Comparison of ENCODE assay signal across 14 cellular contexts in the genomic region with DNA sequence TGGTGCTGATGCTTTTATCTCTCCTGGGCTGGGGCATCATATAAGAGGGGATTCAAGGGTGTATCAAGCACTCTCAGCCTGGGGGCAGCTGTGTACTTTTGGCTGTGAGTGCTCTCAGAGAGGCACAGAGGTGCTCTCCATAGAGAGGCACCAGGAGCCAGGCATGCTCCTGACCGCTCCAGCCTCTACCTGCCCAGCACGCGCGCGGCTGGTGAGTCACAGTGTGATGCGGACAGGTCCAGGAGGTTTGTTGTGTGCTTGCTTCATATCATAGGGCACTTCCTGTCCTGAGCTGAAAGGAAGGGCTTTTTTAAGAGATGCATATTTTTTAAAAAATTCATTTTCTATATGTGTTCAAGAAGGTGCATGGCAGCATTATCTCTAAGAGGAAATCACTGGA.
A peak's percentile ranks its signal among the peaks of the same experiment; 100 is the strongest.
DNase-seq lines count a peak whose midpoint lies in the region; ATAC-seq, FAIRE-seq and TF ChIP-seq lines count a peak whose summit lies in the region.
"Had no signal": no experiment of that assay in that cellular context is flagged by ENCODE, and none has a peak within 500 bp of the region (broad histone marks: within the 10 kb centered on the region; RNA-seq: fewer than 3 reads in every experiment).

No MANE protein-coding gene starts in this region.

- 63 to 99% methylated on average over 6 of the region's 6 CpGs for WGBS in lung, 2 donors

- FAIRE-seq in D721Med (lab: Jason Lieb, UNC): no peak
- FAIRE-seq: TTC549 had no signal

- H3K9me3 ChIP-seq in PC-9 (ENCODE audit: insufficient read depth, low read depth): no peaks in the 10 kb centered on the region
- H3K9me3 ChIP-seq in lung (ENCODE audit: control insufficient read depth in 2 of 2, insufficient read depth in 1 of 2, low read length in 1 of 2): no peaks in the 10 kb centered on the region

- intact Hi-C loops in PC-9 (cut with micrococcal nuclease; ENCODE audit: unreplicated experiment): loop anchor here (1.0 kb wide), 1 partner anchor 37 kb away; no protein-coding TSS in a partner anchor

- H3K27me3 ChIP-seq in PC-9 (ENCODE audit: insufficient read depth, low read depth): no peaks in the 10 kb centered on the region
- no peaks in the 10 kb centered on the region for H3K27me3 ChIP-seq in lung (ENCODE audit: control insufficient read depth, insufficient read depth)

- DNase-seq in DMS53 treated with DMSO at 0.1 percent for 48 hours (lab: John Stamatoyannopoulos, UW; ENCODE audit: unreplicated experiment) (peak; percentile 89), HT-29 (ENCODE audit: low spot score) (peak; percentile 58), PC-9 (peak; percentile 76 to 91), lung (ENCODE audit: low spot score) (peak; percentile 57), activated T-cell treated with anti-CD3 and anti-CD28 coated beads for 4 hours (no peak), D721Med (ENCODE audit: insufficient read length, low spot score) (no peak)
- DNase-seq in stimulated activated CD4-positive, alpha-beta T cell treated with anti-CD3 and anti-CD28 coated beads, Interleukin-12 subunit alpha, Interleukin-12 subunit beta, amount 100 ng/mL, for 4 hours: no peak
- DNase-seq: activated CD4-positive, alpha-beta T cell treated with anti-CD3 and anti-CD28 coated beads, Interleukin-2, amount 10 ng/mL, durations not matched to agents 7 days and 5 days; GM23248; left colon; NCI-H2171; OCI-M1 had no signal

- POLR2A ChIA-PET in PC-9 (lab: Charles Lee; ENCODE audit: unreplicated experiment): interaction anchor here (0.6 to 0.7 kb wide), 3 partner anchors 37 to 560 kb away, joined by 3 to 5 read pairs (median 3); no protein-coding TSS in a partner anchor

- peak; percentile 85 for ATAC-seq in lung (ENCODE audit: insufficient read depth, low FRiP score)
- ATAC-seq: left colon had no signal

- peaks cover 78% of the 10 kb centered on the region for H3K79me2 ChIP-seq in PC-9 (ENCODE audit: low read depth)

- no peaks in the 10 kb centered on the region; the same call in 1 of the 2 replicates for H4K20me1 ChIP-seq in PC-9 (ENCODE audit: insufficient read depth)

- TF ChIP-seq CTCF in PC-9 (conservative IDR thresholded peaks at IDR 0.05) (no peak), lung (IDR thresholded peaks at IDR 0.05; ENCODE audit: control extremely low read depth, extremely low read depth) (no peak), D721Med (IDR thresholded peaks at IDR 0.05; ENCODE audit: insufficient read depth, missing control alignments) (no peak)

- H3F3A ChIP-seq in PC-9 (ENCODE audit: insufficient read depth, low read depth): peaks cover 73% of the 10 kb centered on the region

- BruUV-seq in PC-9 (replicated peaks; lab: Mats Ljungman, UMichigan): no TSS peak

- CTCF ChIA-PET in PC-9 (lab: Charles Lee): interaction anchor here (1.4 kb wide), 1 partner anchor 23 kb away, joined by 3 read pairs; no protein-coding TSS in a partner anchor

- H2AFZ ChIP-seq in PC-9: no peak overlapping the region

- H3K4me2 ChIP-seq in PC-9: peak overlapping the region; percentile 93

- H3K36me3 ChIP-seq in PC-9 (ENCODE audit: low read depth) (peaks cover 40% of the 10 kb centered on the region), lung (ENCODE audit: control insufficient read depth in 2 of 2, insufficient read depth in 2 of 2, low read length in 2 of 2) (no peaks in the 10 kb centered on the region)

- H3K27ac ChIP-seq in PC-9: peak overlapping the region; percentile 95
- H3K27ac ChIP-seq in lung (ENCODE audit: low read depth in 1 of 2, low read length in 1 of 2): no peak overlapping the region
- H3K27ac ChIP-seq: GM23248, SK-N-MC had no signal

- H3K4me1 ChIP-seq in PC-9 (replicated peaks; ENCODE audit: insufficient read depth): peaks cover 77% of the 10 kb centered on the region
- H3K4me1 ChIP-seq in lung (ENCODE audit: control insufficient read depth in 2 of 2, insufficient read depth in 2 of 2, low read length in 2 of 2): peaks cover 0 to 3% of the 10 kb centered on the region in 2 donors

- no peaks in the 10 kb centered on the region for H3K9me2 ChIP-seq in PC-9 (ENCODE audit: insufficient read depth)

- H3K4me3 ChIP-seq in PC-9 (peak overlapping the region; percentile 72), lung (no peak overlapping the region)
- H3K4me3 ChIP-seq: GM23248, SK-N-MC had no signal

Comparison
In these comparisons a context has a peak if more than half of its experiments do, and no peak if none do; other contexts are left out.
1. DNase-seq: peak in DMS53 treated with DMSO at 0.1 percent for 48 hours (single experiment), HT-29 (single experiment), PC-9 (2 of 2) and lung (single experiment); none in activated T-cell treated with anti-CD3 and anti-CD28 coated beads for 4 hours (single experiment), stimulated activated CD4-positive, alpha-beta T cell treated with anti-CD3 and anti-CD28 coated beads, Interleukin-12 subunit alpha, Interleukin-12 subunit beta, amount 100 ng/mL, for 4 hours (single experiment) and D721Med (single experiment).